Comparison of ENCODE assay signal across 36 cellular contexts in genomic region chr10:65719790-65720189, GRCh38.
"Had no signal": no experiment of that assay in that cellular context is flagged by ENCODE, and none has a peak within 500 bp of the region (broad histone marks: within the 10 kb centered on the region; RNA-seq: fewer than 3 reads in every experiment).

No MANE protein-coding gene starts in this region.

- H3K9me3 ChIP-seq: Peyer's patch had no signal

- H3K27me3 ChIP-seq: brain microvascular endothelial cell, Peyer's patch had no signal

- FAIRE-seq: TTC549 had no signal

- H3K4me1 ChIP-seq: Peyer's patch had no signal

- H3K36me3 ChIP-seq: brain microvascular endothelial cell, Peyer's patch had no signal

- H3K4me3 ChIP-seq: Peyer's patch, SK-N-MC had no signal

- ATAC-seq: activated CD8-positive, alpha-beta T cell treated with anti-CD3 and anti-CD28 coated beads for 36 hours; activated T-cell treated with anti-CD3 and anti-CD28 coated beads, Interleukin-2, amount 50 U/mL, for 72 hours; activated T-helper 17 cell treated with anti-CD3 and anti-CD28 coated beads, Interleukin-2, amount 50 U/mL, for 72 hours; PC-3; Right ventricle myocardium inferior had no signal

- H3K27ac ChIP-seq: brain microvascular endothelial cell, Peyer's patch, RWPE1, SK-N-MC had no signal

- DNase-seq: activated CD4-positive, alpha-beta T cell treated with anti-CD3 and anti-CD28 coated beads, Interleukin-2, amount 10 ng/mL, durations not matched to agents 24 days and 14 days; activated CD4-positive, alpha-beta T cell treated with anti-CD3 and anti-CD28 coated beads, Interleukin-2, amount 50 U/mL, for 4 hours; activated CD8-positive, alpha-beta T cell treated with anti-CD3 and anti-CD28 coated beads for 36 hours; activated effector memory CD4-positive, alpha-beta T cell treated with anti-CD3 and anti-CD28 coated beads, Interleukin-2, amount 50 U/mL, for 16 hours; activated naive CD4-positive, alpha-beta T cell; activated naive CD4-positive, alpha-beta T cell treated with anti-CD3 and anti-CD28 coated beads, Interleukin-2, amount 50 U/mL, for 16 hours; activated naive CD8-positive, alpha-beta T cell treated with anti-CD3 and anti-CD28 coated beads for 36 hours; activated T-cell treated with anti-CD3 and anti-CD28 coated beads, Interleukin-2, amount 50 U/mL, for 1 hour; activated T-cell treated with anti-CD3 and anti-CD28 coated beads, Interleukin-2, amount 50 U/mL, for 72 hours; amniotic stem cell; aorta; brain microvascular endothelial cell; central memory CD4-positive, alpha-beta T cell; Karpas-422; KBM-7; MM.1S; MV-4-11; NCI-H1092 treated with DMSO at 0.1 percent for 48 hours; NCI-H1417; NCI-H146; NCI-H187; NCI-H2081; NCI-H2171 treated with DMSO at 0.1 percent for 48 hours; NCI-H2227 treated with DMSO at 0.1 percent for 48 hours; NCI-H446; NCI-H510A treated with DMSO at 0.1 percent for 48 hours; NCI-H526 treated with DMSO at 0.1 percent for 48 hours; NCI-H82; PC-3; Peyer's patch; T1000 had no signal
